ENCODE assay signal across 9 cellular contexts in the genomic region with DNA sequence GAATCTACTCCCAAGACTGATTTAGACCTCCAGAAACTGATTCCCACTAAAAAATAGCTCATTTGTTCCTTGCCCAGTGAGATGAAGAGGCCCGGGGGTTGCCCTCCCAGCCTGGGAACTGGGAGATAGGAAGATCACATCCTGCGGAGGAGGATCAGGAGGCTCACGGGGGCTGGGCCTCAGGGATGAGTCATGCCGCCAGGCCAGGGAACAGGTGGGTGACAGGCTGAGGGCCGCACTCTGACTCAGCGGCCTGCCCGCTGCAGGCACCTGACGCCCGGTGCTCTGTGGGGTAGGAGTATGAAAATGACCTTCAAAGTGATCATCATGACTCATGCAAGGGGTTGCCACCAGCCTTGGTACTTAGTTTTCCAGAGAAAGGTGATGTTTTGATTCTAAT.
DNase-seq lines count a peak whose midpoint lies in the region; ATAC-seq and TF ChIP-seq lines count a peak whose summit lies in the region.
"Had no signal": no experiment of that assay in that cellular context is flagged by ENCODE, and none has a peak within 500 bp of the region (broad histone marks: within the 10 kb centered on the region; RNA-seq: fewer than 3 reads in every experiment).

No MANE protein-coding gene starts in this region.

- H3K36me3 Mint-ChIP-seq in activated naive CD4-positive, alpha-beta T cell treated with anti-CD3 and anti-CD28 coated beads, Interleukin-2, amount 50 U/mL, for 24 hours: peaks cover 1% of the 10 kb centered on the region
- no peaks in the 10 kb centered on the region for H3K36me3 Mint-ChIP-seq in type B pancreatic cell

- no peak for TF ChIP-seq CTCF in type B pancreatic cell (conservative IDR thresholded peaks at IDR 0.05)

- H3K4me3 Mint-ChIP-seq in activated naive CD4-positive, alpha-beta T cell treated with anti-CD3 and anti-CD28 coated beads, Interleukin-2, amount 50 U/mL, for 24 hours: peak overlapping the region; percentile 30
- H3K4me3 Mint-ChIP-seq in type B pancreatic cell: no peak overlapping the region
- H3K4me3 Mint-ChIP-seq: activated naive CD8-positive, alpha-beta T cell treated with anti-CD3 and anti-CD28 coated beads, Interleukin-2, amount 10 ng/mL, durations not matched to agents 7 days and 5 days had no signal

- DNase-seq in COLO829 (ENCODE audit: low spot score) (peak; percentile 70), M059J (ENCODE audit: low read depth) (peak; percentile 39), D341Med (ENCODE audit: low spot score) (no peak), type B pancreatic cell (ENCODE audit: extremely low spot score, unreplicated experiment) (no peak)
- DNase-seq in stimulated activated CD8-positive, alpha-beta memory T cell treated with anti-CD3 and anti-CD28 coated beads, Interleukin-15, amount 100 ng/mL, for 48 hours (ENCODE audit: low read depth in 2 of 2): peak; percentile 72 to 84
- DNase-seq: activated naive CD8-positive, alpha-beta T cell treated with anti-CD3 and anti-CD28 coated beads, Interleukin-2, amount 10 ng/mL, durations not matched to agents 7 days and 5 days had no signal

- ATAC-seq in GM21528 (IDR thresholded peaks at IDR 0.05; ENCODE audit: low FRiP score, unreplicated experiment): peak; percentile 68
- no peak for ATAC-seq in HG03457 (IDR thresholded peaks at IDR 0.05; ENCODE audit: unreplicated experiment)

- peaks cover 54% of the 10 kb centered on the region for H3K4me1 Mint-ChIP-seq in activated naive CD4-positive, alpha-beta T cell treated with anti-CD3 and anti-CD28 coated beads, Interleukin-2, amount 50 U/mL, for 24 hours
- no peaks in the 10 kb centered on the region for H3K4me1 Mint-ChIP-seq in type B pancreatic cell (ENCODE audit: unreplicated experiment)

- H3K27ac Mint-ChIP-seq in activated naive CD4-positive, alpha-beta T cell treated with anti-CD3 and anti-CD28 coated beads, Interleukin-2, amount 50 U/mL, for 24 hours: peak overlapping the region; percentile 91
- no peak overlapping the region for H3K27ac Mint-ChIP-seq in type B pancreatic cell
- H3K27ac Mint-ChIP-seq: activated naive CD8-positive, alpha-beta T cell treated with anti-CD3 and anti-CD28 coated beads, Interleukin-2, amount 10 ng/mL, durations not matched to agents 7 days and 5 days had no signal

- no peaks in the 10 kb centered on the region for H3K27me3 Mint-ChIP-seq in activated naive CD4-positive, alpha-beta T cell treated with anti-CD3 and anti-CD28 coated beads, Interleukin-2, amount 50 U/mL, for 24 hours
- peaks cover 12% of the 10 kb centered on the region for H3K27me3 Mint-ChIP-seq in type B pancreatic cell

- H3K9me3 Mint-ChIP-seq in activated naive CD4-positive, alpha-beta T cell treated with anti-CD3 and anti-CD28 coated beads, Interleukin-2, amount 50 U/mL, for 24 hours: no peaks in the 10 kb centered on the region
- H3K9me3 Mint-ChIP-seq in type B pancreatic cell: no peaks in the 10 kb centered on the region
- H3K9me3 Mint-ChIP-seq: activated naive CD8-positive, alpha-beta T cell treated with anti-CD3 and anti-CD28 coated beads, Interleukin-2, amount 10 ng/mL, durations not matched to agents 7 days and 5 days had no signal

Comparison
In these comparisons a context has a peak if more than half of its experiments do, and no peak if none do; other contexts are left out.
1. DNase-seq: peak in COLO829 (single experiment), M059J (single experiment) and stimulated activated CD8-positive, alpha-beta memory T cell treated with anti-CD3 and anti-CD28 coated beads, Interleukin-15, amount 100 ng/mL, for 48 hours (2 of 2); none in D341Med (single experiment) and type B pancreatic cell (single experiment).